9 cellular contexts compared by ENCODE assay signal in the genomic region with DNA sequence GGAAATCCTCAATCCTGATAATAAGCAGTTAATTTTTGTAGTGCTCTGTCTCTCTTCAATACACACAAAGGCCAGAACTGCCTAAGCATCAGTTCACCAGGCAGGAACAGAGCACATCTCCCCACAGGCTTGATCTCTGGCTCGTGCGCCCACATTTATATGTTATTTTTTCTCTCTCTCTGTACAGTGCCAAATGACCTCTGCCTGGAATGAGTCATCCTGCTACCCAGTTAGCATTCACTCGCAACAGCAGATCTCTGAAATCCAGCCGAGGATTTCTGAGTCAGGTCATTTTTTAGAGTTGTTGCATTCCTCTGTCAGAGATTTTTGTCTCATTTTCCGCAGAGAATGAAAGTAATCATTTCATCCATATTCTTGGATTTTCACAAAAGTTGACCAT.
A peak's percentile ranks its signal among the peaks of the same experiment; 100 is the strongest.
DNase-seq lines count a peak whose midpoint lies in the region; TF ChIP-seq lines count a peak whose summit lies in the region.
"Had no signal": no experiment of that assay in that cellular context is flagged by ENCODE, and none has a peak within 500 bp of the region (broad histone marks: within the 10 kb centered on the region; RNA-seq: fewer than 3 reads in every experiment).

No MANE protein-coding gene starts in this region.

- DNase-seq in HPDE6-E6E7 (ENCODE audit: extremely low spot score) (peak; percentile 71), brain microvascular endothelial cell (peak; percentile 98), kidney epithelial cell (ENCODE audit: low read depth) (peak; percentile 90), testis (peak; percentile 75), OCI-M2 (lab: John Stamatoyannopoulos, UW; ENCODE audit: unreplicated experiment) (no peak), NCI-H524 treated with DMSO at 0.1 percent for 48 hours (lab: John Stamatoyannopoulos, UW) (no peak), COR-L47 (lab: John Stamatoyannopoulos, UW) (no peak)
- DNase-seq in effector CD8-positive, alpha-beta T cell (lab: John Stamatoyannopoulos, UW): no peak
- DNase-seq: activated T-cell treated with anti-CD3 and anti-CD28 coated beads, Interleukin-2, amount 50 U/mL, for 1 hour had no signal

- H3K9me3 ChIP-seq in testis: no peaks in the 10 kb centered on the region

- H3K4me1 ChIP-seq in testis: no peaks in the 10 kb centered on the region

- no peak for TF ChIP-seq POLR2A in testis (IDR thresholded peaks at IDR 0.05)

- H3K27me3 ChIP-seq in brain microvascular endothelial cell (replicated peaks) (no peaks in the 10 kb centered on the region), kidney epithelial cell (ENCODE audit: control insufficient read depth, insufficient read depth, low read length) (no peaks in the 10 kb centered on the region), testis (no peaks in the 10 kb centered on the region)

- peak overlapping the region; percentile 70 for H3K27ac ChIP-seq in brain microvascular endothelial cell
- no peak overlapping the region for H3K27ac ChIP-seq in testis

- intact Hi-C loops in testis (cut with DNase I; ENCODE audit: low total_unique reads): no loop called here

- H3K4me3 ChIP-seq in brain microvascular endothelial cell (ENCODE audit: low read depth, low read length): no peak overlapping the region
- H3K4me3 ChIP-seq in kidney epithelial cell (ENCODE audit: low read depth, low read length): no peak overlapping the region
- H3K4me3 ChIP-seq in testis: no peak overlapping the region

- no peak for TF ChIP-seq CTCF in brain microvascular endothelial cell (IDR thresholded peaks at IDR 0.05; ENCODE audit: low read depth, low read length, missing control alignments)
- TF ChIP-seq CTCF in kidney epithelial cell (IDR thresholded peaks at IDR 0.05; ENCODE audit: insufficient read depth, low read length, poor library complexity, severe bottlenecking): no peak
- no peak for TF ChIP-seq CTCF in testis (IDR thresholded peaks at IDR 0.05)

- in situ Hi-C loops in brain microvascular endothelial cell (cut with HindIII; ENCODE audit: low pct_ligation_motif_present, low sequenced_read_pairs): no loop called here

- H3K36me3 ChIP-seq in brain microvascular endothelial cell (replicated peaks) (peaks cover 6% of the 10 kb centered on the region), kidney epithelial cell (ENCODE audit: control insufficient read depth, insufficient read depth, low read length) (no peaks in the 10 kb centered on the region), testis (ENCODE audit: low read depth, missing control alignments) (no peaks in the 10 kb centered on the region)

- 32 to 34% methylated on average over 5 of the region's 5 CpGs for WGBS in testis, 2 donors

Comparison
In these comparisons a context has a peak if more than half of its experiments do, and no peak if none do; other contexts are left out.
1. DNase-seq: peak in HPDE6-E6E7 (single experiment), brain microvascular endothelial cell (single experiment), kidney epithelial cell (single experiment) and testis (single experiment); none in effector CD8-positive, alpha-beta T cell (single experiment), OCI-M2 (single experiment), NCI-H524 treated with DMSO at 0.1 percent for 48 hours (single experiment) and COR-L47 (single experiment).